12 cellular contexts compared by ENCODE assay signal in the genomic region with DNA sequence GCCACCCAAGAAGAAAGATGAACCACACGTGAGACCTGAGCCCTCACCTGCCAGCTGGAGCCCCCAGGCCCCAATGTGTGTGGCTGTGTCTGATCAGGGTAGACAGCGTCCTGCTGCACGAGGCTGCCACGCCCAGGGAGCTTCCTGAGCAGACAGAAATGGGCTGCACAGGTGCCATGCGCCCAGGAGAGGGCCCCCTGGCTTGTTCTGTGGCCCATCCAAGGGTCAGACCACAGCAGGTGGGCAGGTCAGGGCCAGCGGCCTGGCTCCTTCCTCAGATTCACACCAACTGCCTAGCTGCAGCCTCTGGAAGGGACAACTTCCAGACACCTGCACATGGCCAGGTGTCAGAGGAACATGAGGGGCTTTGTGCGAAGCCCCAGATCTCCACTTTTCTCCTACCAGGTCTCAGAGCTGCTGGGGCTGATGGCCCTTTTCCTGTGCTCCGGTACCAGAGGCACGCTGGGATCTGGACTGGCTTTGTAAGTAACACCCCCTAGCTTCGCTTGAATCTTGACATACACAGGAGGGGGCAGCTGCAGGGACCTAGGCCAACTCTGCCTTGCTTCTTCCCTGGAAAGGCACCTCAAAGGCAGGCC. TPM values are rescaled to one million over a fixed set of nuclear protein-coding genes. Genes with fewer than 3 reads are reported as not detected.
DNase-seq lines count a peak whose midpoint lies in the region; ATAC-seq and TF ChIP-seq lines count a peak whose summit lies in the region.
"Had no signal": no experiment of that assay in that cellular context is flagged by ENCODE, and none has a peak within 500 bp of the region (broad histone marks: within the 10 kb centered on the region; RNA-seq: fewer than 3 reads in every experiment).

No MANE protein-coding gene starts in this region.

- H3K9me3 ChIP-seq in H9 (ENCODE audit: control insufficient read depth, low read depth, low read length) (no peaks in the 10 kb centered on the region), neuronal stem cell (replicated peaks in 1 of 2; ENCODE audit: control insufficient read depth in 2 of 2, insufficient read depth in 1 of 2, low read depth in 1 of 2, low read length in 2 of 2) (peaks cover 2 to 3% of the 10 kb centered on the region in 2 donors)
- H3K9me3 ChIP-seq: SJSA1 had no signal

- H3K4me3 ChIP-seq in neuronal stem cell (ENCODE audit: low read length in 2 of 2): no peak overlapping the region
- H3K4me3 ChIP-seq: GM23248, SJSA1 had no signal

- H3K9ac ChIP-seq in H9 (ENCODE audit: extremely low read depth, insufficient read length, low read length) (no peak overlapping the region), neuronal stem cell (ENCODE audit: low read depth, low read length, poor library complexity) (no peak overlapping the region)
- H3K9ac ChIP-seq: GM23248 had no signal

- H4K91ac ChIP-seq in H9 (ENCODE audit: insufficient read length, low read depth, low read length): no peak overlapping the region
- H4K91ac ChIP-seq in neuronal stem cell (ENCODE audit: low read depth, low read length, poor library complexity): no peak overlapping the region

- peaks cover 3 to 4% of the 10 kb centered on the region in 2 experiments; a peak in 4 of 5 replicates for H3K9me3 Mint-ChIP-seq in H9
- no peaks in the 10 kb centered on the region for H3K9me3 Mint-ChIP-seq in activated T-helper 17 cell treated with anti-CD3 and anti-CD28 coated beads, Interleukin-2, amount 50 U/mL, for 72 hours
- H3K9me3 Mint-ChIP-seq: activated naive CD4-positive, alpha-beta T cell treated with anti-CD3 and anti-CD28 coated beads for 36 hours had no signal

- H3K4me2 ChIP-seq in H9 (ENCODE audit: insufficient read depth, insufficient read length, low read length) (no peak overlapping the region), neuronal stem cell (ENCODE audit: insufficient read depth, low read length, poor library complexity, severe bottlenecking) (no peak overlapping the region)

- no peak overlapping the region; the same call in 1 of the 2 replicates for H3K14ac ChIP-seq in H9 (ENCODE audit: insufficient read depth, low read length)
- H3K14ac ChIP-seq in neuronal stem cell (ENCODE audit: low read length): peak overlapping the region; percentile 40

- no peak overlapping the region for H3K27ac Mint-ChIP-seq in H9
- H3K27ac Mint-ChIP-seq in activated T-helper 17 cell treated with anti-CD3 and anti-CD28 coated beads, Interleukin-2, amount 50 U/mL, for 72 hours: no peak overlapping the region
- H3K27ac Mint-ChIP-seq: activated naive CD4-positive, alpha-beta T cell treated with anti-CD3 and anti-CD28 coated beads for 36 hours had no signal

- H2AK5ac ChIP-seq in H9 (ENCODE audit: insufficient read length, low read length) (no peak overlapping the region), neuronal stem cell (ENCODE audit: low read depth, low read length) (peak overlapping the region; percentile 65)

- H3K23me2 ChIP-seq in H9 (ENCODE audit: insufficient read length, low read depth, low read length, poor library complexity, severe bottlenecking): no peaks in the 10 kb centered on the region

- H3K79me2 ChIP-seq in H9 (ENCODE audit: insufficient read depth, low read length): no peaks in the 10 kb centered on the region

- H3K23ac ChIP-seq in H9 (ENCODE audit: insufficient read length, low read depth, low read length) (no peak overlapping the region), neuronal stem cell (ENCODE audit: low read depth, low read length, poor library complexity) (peak overlapping the region; percentile 55)

- no peak overlapping the region for H3K4me3 Mint-ChIP-seq in H9
- H3K4me3 Mint-ChIP-seq in activated T-helper 17 cell treated with anti-CD3 and anti-CD28 coated beads, Interleukin-2, amount 50 U/mL, for 72 hours: no peak overlapping the region
- H3K4me3 Mint-ChIP-seq: activated naive CD4-positive, alpha-beta T cell treated with anti-CD3 and anti-CD28 coated beads for 36 hours had no signal

- no peaks in the 10 kb centered on the region for H4K20me1 ChIP-seq in H9 (ENCODE audit: control insufficient read depth, insufficient read depth, insufficient read length)

- H3K4ac ChIP-seq in H9 (ENCODE audit: low read depth, low read length) (no peak overlapping the region), neuronal stem cell (ENCODE audit: low read length) (no peak overlapping the region)

- WGBS in H9 (ENCODE audit: extremely low coverage, insufficient read length, low lambda C conversion rate): no CpG with 5 or more reads among the region's 10 CpGs
- no CpG with 5 or more reads among the region's 10 CpGs for WGBS in neuronal stem cell (ENCODE audit: extremely low coverage in 2 of 2, insufficient read length in 2 of 2, insufficient replicate concordance in 1 of 2), 2 donors

- H2BK120ac ChIP-seq in H9 (ENCODE audit: low read depth, low read length, poor library complexity, severe bottlenecking) (no peak overlapping the region), neuronal stem cell (ENCODE audit: low read depth, low read length) (no peak overlapping the region)

- H3K36me3 ChIP-seq in neuronal stem cell (replicated peaks in 1 of 2; ENCODE audit: control insufficient read depth in 2 of 2, insufficient read depth in 2 of 2, low read length in 2 of 2): no peaks in the 10 kb centered on the region
- H3K36me3 ChIP-seq: SJSA1 had no signal

- H2BK20ac ChIP-seq in H9 (ENCODE audit: low read depth, low read length, poor library complexity, severe bottlenecking): no peak overlapping the region

- H3T11ph ChIP-seq in H9 (ENCODE audit: low read length): no peak overlapping the region

- peak; percentile 12 for DNase-seq in COR-L47 (lab: John Stamatoyannopoulos, UW)
- DNase-seq in H9: peak; percentile 29
- DNase-seq in neuronal stem cell (ENCODE audit: low spot score): no peak
- DNase-seq in T1000 (lab: John Stamatoyannopoulos, UW): no peak
- DNase-seq in amniotic stem cell (lab: John Stamatoyannopoulos, UW): no peak
- no peak for DNase-seq in NOMO-1 treated with dmso at 0.1 percent for 144 hours (lab: John Stamatoyannopoulos, UW; ENCODE audit: unreplicated experiment)
- no peak for DNase-seq in NCI-H2107 (lab: John Stamatoyannopoulos, UW)
- DNase-seq: activated naive CD4-positive, alpha-beta T cell treated with anti-CD3 and anti-CD28 coated beads for 36 hours; GM23248 had no signal

- 0 out of 3 replicates have a peak, but pooled peaks have one; percentile 14 for TF ChIP-seq CTCF in H9 (conservative IDR thresholded peaks at IDR 0.05)

- H3K18ac ChIP-seq in H9 (ENCODE audit: insufficient read length, low read depth, low read length) (no peak overlapping the region), neuronal stem cell (ENCODE audit: low read length) (no peak overlapping the region)

- H2BK5ac ChIP-seq in H9 (ENCODE audit: insufficient read length, low read length) (no peak overlapping the region), neuronal stem cell (ENCODE audit: low read length) (peak overlapping the region; percentile 19)

- peaks cover 0 to 3% (median 2%) of the 10 kb centered on the region in 3 experiments; a peak in 3 of 7 replicates for H3K36me3 Mint-ChIP-seq in H9 (ENCODE audit: insufficient read depth in 1 of 3, low read depth in 3 of 3)
- H3K36me3 Mint-ChIP-seq in activated T-helper 17 cell treated with anti-CD3 and anti-CD28 coated beads, Interleukin-2, amount 50 U/mL, for 72 hours (ENCODE audit: low read depth): no peaks in the 10 kb centered on the region

- H3K56ac ChIP-seq in H9 (ENCODE audit: insufficient read length, low read depth, low read length): no peak overlapping the region

- 0 out of 4 replicates have a peak, but pooled peaks cover 0 to 3% of the 10 kb centered on the region in 2 experiments for H3K4me1 Mint-ChIP-seq in H9
- peaks cover 6% of the 10 kb centered on the region for H3K4me1 Mint-ChIP-seq in activated T-helper 17 cell treated with anti-CD3 and anti-CD28 coated beads, Interleukin-2, amount 50 U/mL, for 72 hours

- peaks cover 16% of the 10 kb centered on the region; the same call in 1 of the 2 replicates for H3K27me3 Mint-ChIP-seq in H9 (ENCODE audit: low read depth)
- peaks cover 20% of the 10 kb centered on the region for H3K27me3 Mint-ChIP-seq in activated T-helper 17 cell treated with anti-CD3 and anti-CD28 coated beads, Interleukin-2, amount 50 U/mL, for 72 hours

- H3K4me1 ChIP-seq in H9 (ENCODE audit: insufficient read depth, low read length) (no peaks in the 10 kb centered on the region), neuronal stem cell (ENCODE audit: control insufficient read depth in 2 of 2, insufficient read depth in 1 of 2, low read depth in 1 of 2, low read length in 2 of 2) (no peaks in the 10 kb centered on the region)
- H3K4me1 ChIP-seq: SJSA1 had no signal

- H2BK12ac ChIP-seq in H9 (ENCODE audit: insufficient read length, low read depth, low read length) (no peak overlapping the region), neuronal stem cell (ENCODE audit: low read length) (no peak overlapping the region)

- H2AFZ ChIP-seq in H9 (ENCODE audit: low read length) (no peak overlapping the region), neuronal stem cell (ENCODE audit: low read length) (no peak overlapping the region)
- H2AFZ ChIP-seq: GM23248 had no signal

- H3K79me1 ChIP-seq in H9 (ENCODE audit: insufficient read depth, low read depth, low read length, poor library complexity, severe bottlenecking) (no peaks in the 10 kb centered on the region), neuronal stem cell (ENCODE audit: low read depth, low read length) (no peaks in the 10 kb centered on the region)

- H3K27ac ChIP-seq in H9 (ENCODE audit: insufficient read length, low read depth, low read length) (no peak overlapping the region), neuronal stem cell (replicated peaks; ENCODE audit: low read length) (no peak overlapping the region)
- H3K27ac ChIP-seq: GM23248, SJSA1 had no signal

- H2BK15ac ChIP-seq in H9 (ENCODE audit: low read depth, low read length): no peak overlapping the region
- H2BK15ac ChIP-seq in neuronal stem cell (ENCODE audit: low read length): peak overlapping the region; percentile 49

- H3K27me3 ChIP-seq in H9 (ENCODE audit: insufficient read depth, low read length) (no peaks in the 10 kb centered on the region), neuronal stem cell (ENCODE audit: control insufficient read depth in 3 of 3, insufficient read depth in 3 of 3, low read depth in 1 of 3, low read length in 3 of 3) (peaks cover 0 to 2% (median 0%) of the 10 kb centered on the region in 3 experiments)

- H4K5ac ChIP-seq in H9 (ENCODE audit: insufficient read length, low read depth, low read length): no peak overlapping the region

- ATAC-seq in activated T-helper 17 cell treated with anti-CD3 and anti-CD28 coated beads, Interleukin-2, amount 50 U/mL, for 72 hours (replicated peaks): peak; percentile 11
- ATAC-seq: activated CD4-positive, CD25-positive, alpha-beta regulatory T cell treated with anti-CD3 and anti-CD28 coated beads, Interleukin-2, amount 50 U/mL, for 24 hours had no signal

- H4K8ac ChIP-seq in H9 (replicated peaks; ENCODE audit: insufficient read length, low read depth, low read length) (no peak overlapping the region), neuronal stem cell (ENCODE audit: low read depth, low read length) (no peak overlapping the region)

RNA-seq across cellular contexts. Expression of gene SARDH, which starts 10.8 kb away (rescaled TPM):
- total RNA-seq in H9 (2021): 5.3 TPM in 2 replicates
- 1 to 10 TPM; 2.7 to 2.8 TPM for total RNA-seq in activated T-helper 17 cell treated with anti-CD3 and anti-CD28 coated beads, Interleukin-2, amount 50 U/mL, for 72 hours
- 3.8 TPM for polyA plus RNA-seq in neuronal stem cell (2013, experiment 1 of 2)
- polyA plus RNA-seq in neuronal stem cell (2013, experiment 2 of 2): 3.7 TPM

Comparison
In these comparisons a context has a peak if more than half of its experiments do, and no peak if none do; other contexts are left out.
1. DNase-seq: peak in COR-L47 (single experiment) and H9 (single experiment); none in neuronal stem cell (single experiment), T1000 (single experiment), amniotic stem cell (single experiment), NOMO-1 treated with dmso at 0.1 percent for 144 hours (single experiment) and NCI-H2107 (single experiment).